25 cellular contexts compared by ENCODE assay signal in genomic region chr21:32206631-32207030, GRCh38.
"Had no signal": no experiment of that assay in that cellular context is flagged by ENCODE, and none has a peak within 500 bp of the region (broad histone marks: within the 10 kb centered on the region; RNA-seq: fewer than 3 reads in every experiment).

No MANE protein-coding gene starts in this region.

- ATAC-seq: activated T-cell treated with anti-CD3 and anti-CD28 coated beads, Interleukin-2, amount 50 U/mL, for 72 hours; effector memory CD8-positive, alpha-beta T cell; gastroesophageal sphincter; heart left ventricle; left lobe of liver; lower lobe of right lung; naive thymus-derived CD4-positive, alpha-beta T cell had no signal

- H3K27me3 ChIP-seq: breast epithelium, dorsolateral prefrontal cortex, esophagus muscularis mucosa, gastroesophageal sphincter, heart left ventricle, spleen, testis had no signal

- H3K9me3 ChIP-seq: breast epithelium, lower lobe of right lung, testis had no signal

- FAIRE-seq: colon, keratinocyte had no signal

- H3K27ac ChIP-seq: breast epithelium, dorsolateral prefrontal cortex, esophagus muscularis mucosa, gastroesophageal sphincter, heart left ventricle, lower lobe of right lung, spleen, testis had no signal

- H3K4me1 ChIP-seq: breast epithelium, esophagus muscularis mucosa, gastroesophageal sphincter, lower lobe of right lung, spleen, testis had no signal

- DNase-seq: activated CD4-positive, alpha-beta T cell treated with anti-CD3 and anti-CD28 coated beads for 4 hours; activated CD4-positive, alpha-beta T cell treated with anti-CD3 and anti-CD28 coated beads, Interleukin-2, amount 50 U/mL, for 48 hours; activated CD4-positive, CD25-positive, alpha-beta regulatory T cell; activated effector memory CD4-positive, alpha-beta T cell treated with Interleukin-2 at 50 U/mL for 16 hours; activated naive CD4-positive, alpha-beta T cell treated with anti-CD3 and anti-CD28 coated beads for 36 hours; activated naive CD8-positive, alpha-beta T cell treated with anti-CD3 and anti-CD28 coated beads, Interleukin-2, amount 10 ng/mL, durations not matched to agents 7 days and 5 days; activated T-cell treated with anti-CD3 and anti-CD28 coated beads, Interleukin-2, amount 50 U/mL, for 72 hours; amniotic stem cell; dorsolateral prefrontal cortex; effector memory CD8-positive, alpha-beta T cell; heart left ventricle; lower lobe of right lung; naive thymus-derived CD4-positive, alpha-beta T cell; occipital lobe; spleen; stimulated activated CD4-positive, alpha-beta T cell treated with anti-CD3 and anti-CD28 coated beads, Interleukin-4, amount 100 ng/mL, for 1 hour; stimulated activated naive CD4-positive, alpha-beta T cell; T1000; testis had no signal

- H3K4me3 ChIP-seq: breast epithelium, dorsolateral prefrontal cortex, esophagus muscularis mucosa, gastroesophageal sphincter, heart left ventricle, lower lobe of right lung, spleen, testis had no signal

- H3K36me3 ChIP-seq: breast epithelium, esophagus muscularis mucosa, gastroesophageal sphincter, heart left ventricle, lower lobe of right lung, spleen had no signal
